10 cellular contexts compared by ENCODE assay signal in the genomic region with DNA sequence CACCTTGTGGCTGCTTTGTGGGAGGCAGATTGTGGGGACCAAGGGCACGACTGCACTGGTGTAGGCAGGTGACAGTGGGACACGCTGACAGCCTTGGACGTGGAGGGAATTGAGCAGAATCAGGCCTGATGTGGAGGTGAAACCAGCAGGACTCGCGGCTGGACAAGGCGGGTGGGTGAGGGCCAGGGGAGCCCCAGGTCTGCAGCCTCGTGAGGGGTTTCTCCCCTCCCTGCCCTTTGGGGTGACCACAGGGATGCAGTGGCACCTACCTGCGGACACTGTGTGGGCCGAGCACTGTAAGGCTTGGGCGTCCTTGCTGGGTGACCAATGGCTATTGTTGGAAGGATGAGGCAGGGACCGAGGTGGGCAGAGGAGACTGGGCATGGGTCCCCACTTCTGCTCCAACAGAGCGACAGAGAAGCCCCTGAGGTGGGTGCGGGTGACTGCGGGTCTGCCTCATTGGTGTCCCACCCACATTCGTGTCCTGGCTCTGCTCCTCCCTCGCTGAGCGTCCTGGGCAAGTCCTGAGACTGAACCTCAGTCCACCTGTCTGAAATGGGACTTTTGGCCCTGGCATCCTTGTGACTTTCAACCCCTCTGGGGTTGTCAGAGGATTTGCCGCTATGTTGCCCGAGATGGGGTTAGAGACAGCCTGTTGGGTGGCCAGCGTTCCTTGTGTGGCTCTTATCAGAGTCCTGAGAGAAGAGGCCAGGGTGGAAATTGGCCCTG. TPM values are rescaled to one million over a fixed set of nuclear protein-coding genes. Genes with fewer than 3 reads are reported as not detected.
DNase-seq lines count a peak whose midpoint lies in the region; ATAC-seq lines count a peak whose summit lies in the region.
"Had no signal": no experiment of that assay in that cellular context is flagged by ENCODE, and none has a peak within 500 bp of the region (broad histone marks: within the 10 kb centered on the region; RNA-seq: fewer than 3 reads in every experiment).

No MANE protein-coding gene starts in this region.

- no peaks in the 10 kb centered on the region for H3K27me3 Mint-ChIP-seq in activated CD8-positive, alpha-beta memory T cell treated with anti-CD3 and anti-CD28 coated beads, Interleukin-2, amount 10 ng/mL, durations not matched to agents 7 days and 5 days
- H3K27me3 Mint-ChIP-seq in memory B cell: no peaks in the 10 kb centered on the region

- H3K36me3 Mint-ChIP-seq in activated CD8-positive, alpha-beta memory T cell treated with anti-CD3 and anti-CD28 coated beads, Interleukin-2, amount 10 ng/mL, durations not matched to agents 7 days and 5 days: no peaks in the 10 kb centered on the region
- peaks cover 4% of the 10 kb centered on the region for H3K36me3 Mint-ChIP-seq in memory B cell

- peak overlapping the region; percentile 87 for H3K27ac ChIP-seq in angular gyrus (ENCODE audit: low read depth, low read length)
- peak overlapping the region; percentile 97 for H3K27ac ChIP-seq in temporal lobe (ENCODE audit: low read depth, low read length)
- H3K27ac ChIP-seq: ovary had no signal

- CTCF ChIA-PET in activated CD8-positive, alpha-beta memory T cell treated with anti-CD3 and anti-CD28 coated beads, Interleukin-2, amount 10 ng/mL, durations not matched to agents 7 days and 5 days (lab: Charles Lee): interaction anchor here (1.0 kb wide), 1 partner anchor 11 kb away, joined by 4 read pairs; no protein-coding TSS in a partner anchor

- ATAC-seq in activated CD8-positive, alpha-beta memory T cell treated with anti-CD3 and anti-CD28 coated beads, Interleukin-2, amount 10 ng/mL, durations not matched to agents 7 days and 5 days: peak; percentile 15
- ATAC-seq in memory B cell (ENCODE audit: low read depth): no peak

- peak overlapping the region; percentile 50 for H3K27ac Mint-ChIP-seq in activated CD8-positive, alpha-beta memory T cell treated with anti-CD3 and anti-CD28 coated beads, Interleukin-2, amount 10 ng/mL, durations not matched to agents 7 days and 5 days
- peak overlapping the region; percentile 68 for H3K27ac Mint-ChIP-seq in memory B cell

- in situ Hi-C loops in G401 (cut with HindIII; ENCODE audit: low sequenced_read_pairs): no loop called here

- H3K9me3 Mint-ChIP-seq in activated CD8-positive, alpha-beta memory T cell treated with anti-CD3 and anti-CD28 coated beads, Interleukin-2, amount 10 ng/mL, durations not matched to agents 7 days and 5 days (ENCODE audit: low read depth): no peaks in the 10 kb centered on the region
- no peaks in the 10 kb centered on the region for H3K9me3 Mint-ChIP-seq in memory B cell

- no peak for DNase-seq in activated CD8-positive, alpha-beta memory T cell treated with anti-CD3 and anti-CD28 coated beads, Interleukin-2, amount 10 ng/mL, durations not matched to agents 7 days and 5 days
- no peak for DNase-seq in activated CD8-positive, alpha-beta memory T cell treated with anti-CD3 and anti-CD28 coated beads, Interleukin-2, amount 50 U/mL, for 48 hours
- DNase-seq in memory B cell (ENCODE audit: low spot score in 2 of 2) (no peak), G401 (ENCODE audit: low spot score) (no peak), inferior parietal cortex (ENCODE audit: extremely low spot score) (no peak), hepatic stellate cell (ENCODE audit: low spot score) (no peak)
- DNase-seq: activated CD4-positive, alpha-beta T cell treated with anti-CD3 and anti-CD28 coated beads, Interleukin-2, amount 50 U/mL, for 48 hours had no signal

- H3K4me3 Mint-ChIP-seq in activated CD8-positive, alpha-beta memory T cell treated with anti-CD3 and anti-CD28 coated beads, Interleukin-2, amount 10 ng/mL, durations not matched to agents 7 days and 5 days: no peak overlapping the region
- H3K4me3 Mint-ChIP-seq in memory B cell: no peak overlapping the region

- H3K4me1 Mint-ChIP-seq in activated CD8-positive, alpha-beta memory T cell treated with anti-CD3 and anti-CD28 coated beads, Interleukin-2, amount 10 ng/mL, durations not matched to agents 7 days and 5 days: peaks cover 59% of the 10 kb centered on the region
- H3K4me1 Mint-ChIP-seq in memory B cell: peaks cover 39% of the 10 kb centered on the region

RNA-seq across cellular contexts. Expression of a gene that starts 30.5 kb away (rescaled TPM):
- 100 to 1,000 TPM; 267 to 315 TPM for total RNA-seq in activated CD8-positive, alpha-beta memory T cell treated with anti-CD3 and anti-CD28 coated beads, Interleukin-2, amount 10 ng/mL, durations not matched to agents 7 days and 5 days
- total RNA-seq in temporal lobe: 32.5 TPM
- total RNA-seq in G401 (2014; rRNA removed; shearing (Covaris generic)): 90.2 and 121 TPM in 2 replicates

RNA-seq across cellular contexts. Expression of a gene that starts 47.1 kb away (rescaled TPM):
- total RNA-seq in activated CD8-positive, alpha-beta memory T cell treated with anti-CD3 and anti-CD28 coated beads, Interleukin-2, amount 10 ng/mL, durations not matched to agents 7 days and 5 days: 10 to 100 TPM; 40.1 to 48.8 TPM
- total RNA-seq in temporal lobe: 31.7 TPM
- 85.4 and 93.4 TPM in 2 replicates for total RNA-seq in G401 (2014; rRNA removed; shearing (Covaris generic))
